26 cellular contexts compared by ENCODE assay signal in genomic region chr14:33588771-33589170, GRCh38.
DNase-seq lines count a peak whose midpoint lies in the region; ATAC-seq, FAIRE-seq and TF ChIP-seq lines count a peak whose summit lies in the region.
"Had no signal": no experiment of that assay in that cellular context is flagged by ENCODE, and none has a peak within 500 bp of the region (broad histone marks: within the 10 kb centered on the region; RNA-seq: fewer than 3 reads in every experiment).

No MANE protein-coding gene starts in this region.

- 89 to 93% methylated on average over 3 to 4 of the region's 4 CpGs for WGBS in endodermal cell (ENCODE audit: insufficient coverage in 1 of 2, insufficient read length in 1 of 2), 2 experiments

- H3K4me2 ChIP-seq in PC-3 (ENCODE audit: low read length) (peak overlapping the region; percentile 30), keratinocyte (ENCODE audit: control insufficient read depth, extremely low read depth, insufficient read depth, low read depth, low read length) (peak overlapping the region; percentile 25)
- H3K4me2 ChIP-seq: A549; BLaER1 treated with 17β-estradiol and CSF1 and Interleukin-3, amounts not matched to agents 10 nM and 100 nM had no signal

- no peak for TF ChIP-seq CTCF in PC-3 (conservative IDR thresholded peaks at IDR 0.05; ENCODE audit: low read depth, low read length)
- TF ChIP-seq CTCF in RWPE2 (IDR thresholded peaks at IDR 0.05; ENCODE audit: poor library complexity, severe bottlenecking) = no peak
- TF ChIP-seq CTCF in epithelial cell of esophagus (IDR thresholded peaks at IDR 0.05; ENCODE audit: insufficient read depth, low read depth, low read length, missing control alignments) = no peak
- no peak for TF ChIP-seq CTCF in keratinocyte (optimal IDR thresholded peaks at IDR 0.05 in 1 of 3, IDR thresholded peaks at IDR 0.05 in 1 of 3, conservative IDR thresholded peaks at IDR 0.05 in 1 of 3; ENCODE audit: extremely low read depth in 1 of 3, insufficient read depth in 2 of 3, low read length in 3 of 3)
- no peak for TF ChIP-seq CTCF in endodermal cell (conservative IDR thresholded peaks at IDR 0.05)

- intact Hi-C loops in PC-3 (cut with micrococcal nuclease) = no loop called here

- H3K9me3 ChIP-seq in PC-3 (ENCODE audit: low read length) (no peaks in the 10 kb centered on the region), RWPE2 (ENCODE audit: severe bottlenecking) (no peaks in the 10 kb centered on the region), keratinocyte (ENCODE audit: control insufficient read depth, low read depth, low read length) (no peaks in the 10 kb centered on the region), endodermal cell (ENCODE audit: control insufficient read depth, low read length) (no peaks in the 10 kb centered on the region)
- H3K9me3 ChIP-seq: A549; BE2C; BLaER1 treated with 17β-estradiol and CSF1 and Interleukin-3, amounts not matched to agents 10 nM and 100 nM had no signal

- no peaks in the 10 kb centered on the region for H3K4me1 Mint-ChIP-seq in endodermal cell
- H3K4me1 Mint-ChIP-seq: CD14-positive monocyte; CD8-positive, alpha-beta memory T cell had no signal

- no peaks in the 10 kb centered on the region for H3K9me2 ChIP-seq in PC-3 (replicated peaks; ENCODE audit: low read length)

- BruUV-seq in PC-3 (replicated peaks; lab: Mats Ljungman, UMichigan) = no TSS peak

- ATAC-seq in PC-3 = no peak
- ATAC-seq in RWPE2 (ENCODE audit: low read depth) = peak; percentile 44
- no peak for ATAC-seq in GM19455 (IDR thresholded peaks at IDR 0.05; ENCODE audit: unreplicated experiment)
- ATAC-seq: A549, GM12878 had no signal

- peak overlapping the region; percentile 82 for H3K27ac ChIP-seq in PC-3 (ENCODE audit: low read length)
- peak overlapping the region; percentile 91 for H3K27ac ChIP-seq in RWPE2 (ENCODE audit: poor library complexity, severe bottlenecking)
- peak overlapping the region; percentile 87 for H3K27ac ChIP-seq in keratinocyte (ENCODE audit: control insufficient read depth, insufficient read depth, low read length)
- no peak overlapping the region for H3K27ac ChIP-seq in endodermal cell (ENCODE audit: low read depth, low read length)
- H3K27ac ChIP-seq: A549; BLaER1 treated with 17β-estradiol and CSF1 and Interleukin-3, amounts not matched to agents 10 nM and 100 nM had no signal

- H3K36me3 ChIP-seq in PC-3 (ENCODE audit: low read depth, low read length) (no peaks in the 10 kb centered on the region), RWPE2 (ENCODE audit: low read depth) (no peaks in the 10 kb centered on the region), keratinocyte (ENCODE audit: control insufficient read depth in 2 of 2, extremely low read depth in 1 of 2, insufficient read depth in 2 of 2, low read length in 2 of 2) (no peaks in the 10 kb centered on the region), endodermal cell (ENCODE audit: control insufficient read depth, insufficient read depth, low read length) (no peaks in the 10 kb centered on the region)
- H3K36me3 ChIP-seq: BE2C; BLaER1 treated with 17β-estradiol and CSF1 and Interleukin-3, amounts not matched to agents 10 nM and 100 nM had no signal

- DNase-seq in PC-3 = no peak
- no peak for DNase-seq in RWPE2 (ENCODE audit: low spot score)
- peak; percentile 61 for DNase-seq in epithelial cell of esophagus (ENCODE audit: low read depth)
- no peak for DNase-seq in keratinocyte (ENCODE audit: low read depth, low spot score)
- no peak for DNase-seq in endodermal cell
- no peak for DNase-seq in activated CD4-positive, alpha-beta T cell treated with anti-CD3 and anti-CD28 coated beads, Interleukin-2, amount 50 U/mL, for 1 hour
- DNase-seq: 8988T; ACHN; AML-193; BE2C; CD4-positive, alpha-beta T cell; CD8-positive, alpha-beta memory T cell; DMS 273 treated with DMSO at 0.1 percent for 48 hours; DMS79; GDM1; H7; HCEC 1CT had no signal

- H3K27ac Mint-ChIP-seq in endodermal cell = no peak overlapping the region
- H3K27ac Mint-ChIP-seq: CD4-positive, alpha-beta T cell; CD8-positive, alpha-beta memory T cell had no signal

- CTCF ChIA-PET in PC-3 (lab: Charles Lee) = no interaction called here

- no peaks in the 10 kb centered on the region for H3K9me1 ChIP-seq in keratinocyte (ENCODE audit: control insufficient read depth, extremely low read depth, insufficient read depth, low read length)

- H4K20me1 ChIP-seq in PC-3 (ENCODE audit: low read length) = no peaks in the 10 kb centered on the region
- H4K20me1 ChIP-seq in keratinocyte (ENCODE audit: control insufficient read depth, extremely low read depth, insufficient read depth, low read length) = no peaks in the 10 kb centered on the region
- H4K20me1 ChIP-seq: BLaER1 treated with 17β-estradiol and CSF1 and Interleukin-3, amounts not matched to agents 10 nM and 100 nM had no signal

- no peaks in the 10 kb centered on the region for H3F3A ChIP-seq in PC-3 (ENCODE audit: low read length, unreplicated experiment)

- H3K9ac ChIP-seq in PC-3 (ENCODE audit: low read length) = peak overlapping the region; percentile 20; the same call in 1 of the 2 replicates
- peak overlapping the region; percentile 6 for H3K9ac ChIP-seq in keratinocyte (ENCODE audit: control insufficient read depth, extremely low read depth, insufficient read depth, low read length)
- no peak overlapping the region for H3K9ac ChIP-seq in endodermal cell (ENCODE audit: extremely low read depth, low read length, poor library complexity, severe bottlenecking)
- H3K9ac ChIP-seq: BLaER1 treated with 17β-estradiol and CSF1 and Interleukin-3, amounts not matched to agents 10 nM and 100 nM; GM23248 had no signal

- no peaks in the 10 kb centered on the region for H3K36me3 Mint-ChIP-seq in endodermal cell (ENCODE audit: low read depth)
- H3K36me3 Mint-ChIP-seq: CD14-positive monocyte had no signal

- H3K9me3 Mint-ChIP-seq in endodermal cell = no peaks in the 10 kb centered on the region
- H3K9me3 Mint-ChIP-seq: CD4-positive, alpha-beta T cell had no signal

- H3K4me3 ChIP-seq in PC-3 (ENCODE audit: low read length) = no peak overlapping the region
- no peak overlapping the region for H3K4me3 ChIP-seq in RWPE2 (ENCODE audit: severe bottlenecking)
- H3K4me3 ChIP-seq in epithelial cell of esophagus (ENCODE audit: low read length) = no peak overlapping the region
- H3K4me3 ChIP-seq in keratinocyte (ENCODE audit: control insufficient read depth in 2 of 3, extremely low read depth in 1 of 3, insufficient read depth in 2 of 3, low read depth in 1 of 3, low read length in 3 of 3) = no peak overlapping the region
- H3K4me3 ChIP-seq in endodermal cell (ENCODE audit: low read length) = no peak overlapping the region
- H3K4me3 ChIP-seq: A549; BLaER1 treated with 17β-estradiol and CSF1 and Interleukin-3, amounts not matched to agents 10 nM and 100 nM; GM12878; GM23248 had no signal

- no peak for FAIRE-seq in keratinocyte (lab: Jason Lieb, UNC)
- FAIRE-seq: A549, D721Med, GM12878, GM18507, H1 had no signal

- H3K79me2 ChIP-seq in PC-3 (ENCODE audit: low read length) = no peaks in the 10 kb centered on the region
- H3K79me2 ChIP-seq in keratinocyte (ENCODE audit: control insufficient read depth, insufficient read depth, low read length) = no peaks in the 10 kb centered on the region

- dilution Hi-C loops in keratinocyte (cut with MboI; ENCODE audit: extremely low pct_ligation_motif_present, low sequenced_read_pairs) = no loop called here

- H3K4me1 ChIP-seq in PC-3 (ENCODE audit: insufficient read depth, low read length) (peaks cover 24% of the 10 kb centered on the region), RWPE2 (ENCODE audit: insufficient read depth, poor library complexity, severe bottlenecking) (peaks cover 23% of the 10 kb centered on the region), keratinocyte (ENCODE audit: control insufficient read depth, extremely low read depth, insufficient read depth, low read length) (peaks cover 12% of the 10 kb centered on the region), endodermal cell (ENCODE audit: control insufficient read depth, insufficient read depth, low read length) (no peaks in the 10 kb centered on the region)
- H3K4me1 ChIP-seq: A549, BE2C had no signal

- no peaks in the 10 kb centered on the region for H3K27me3 Mint-ChIP-seq in endodermal cell (ENCODE audit: insufficient read depth)
- H3K27me3 Mint-ChIP-seq: CD8-positive, alpha-beta memory T cell had no signal

- no peak overlapping the region for H3K4me3 Mint-ChIP-seq in endodermal cell
- H3K4me3 Mint-ChIP-seq: CD14-positive monocyte; CD4-positive, alpha-beta T cell; CD8-positive, alpha-beta memory T cell had no signal

- no peaks in the 10 kb centered on the region for H3K27me3 ChIP-seq in PC-3 (ENCODE audit: low read length)
- H3K27me3 ChIP-seq in RWPE2 (ENCODE audit: insufficient read depth, poor library complexity, severe bottlenecking) = no peaks in the 10 kb centered on the region
- no peaks in the 10 kb centered on the region for H3K27me3 ChIP-seq in keratinocyte (ENCODE audit: control insufficient read depth, extremely low read depth, insufficient read depth, low read length)
- H3K27me3 ChIP-seq in endodermal cell (ENCODE audit: control insufficient read depth, insufficient read depth, low read length, poor library complexity, severe bottlenecking) = no peaks in the 10 kb centered on the region
- H3K27me3 ChIP-seq: BE2C; BLaER1 treated with 17β-estradiol and CSF1 and Interleukin-3, amounts not matched to agents 10 nM and 100 nM had no signal

- H2AFZ ChIP-seq in PC-3 (ENCODE audit: low read length) (no peak overlapping the region), keratinocyte (ENCODE audit: control insufficient read depth, low read length) (no peak overlapping the region)
- H2AFZ ChIP-seq: GM23248 had no signal

- POLR2A ChIA-PET in PC-3 (lab: Charles Lee; ENCODE audit: unreplicated experiment) = no interaction called here
